ENCODE assay signal across 8 cellular contexts in genomic region chr17:40251576-40251975, GRCh38. TPM values are rescaled to one million over a fixed set of nuclear protein-coding genes. Genes with fewer than 3 reads are reported as not detected.
A peak's percentile ranks its signal among the peaks of the same experiment; 100 is the strongest.
DNase-seq lines count a peak whose midpoint lies in the region; TF ChIP-seq lines count a peak whose summit lies in the region.

No MANE protein-coding gene starts in this region.

- H3K36me3 ChIP-seq in ACC112 (ENCODE audit: insufficient read depth, low read length) (0 out of 2 replicates have a peak, but pooled peaks cover 5% of the 10 kb centered on the region), mammary epithelial cell (ENCODE audit: insufficient read depth, low read length) (no peaks in the 10 kb centered on the region)

- H3K27me3 ChIP-seq in ACC112 (ENCODE audit: insufficient read depth, low read length) (no peaks in the 10 kb centered on the region), mammary epithelial cell (ENCODE audit: insufficient read depth, low read length) (no peaks in the 10 kb centered on the region)

- intact Hi-C loops in mammary epithelial cell (cut with micrococcal nuclease) = no loop called here

- CTCF ChIA-PET in mammary epithelial cell (lab: Charles Lee; ENCODE audit: low non-redundant PET) = no interaction called here

- H2AFZ ChIP-seq in ACC112 (ENCODE audit: low read length, unreplicated experiment) (no peak overlapping the region), mammary epithelial cell (ENCODE audit: low read depth, low read length) (no peak overlapping the region)

- no TSS peak for BruUV-seq in mammary epithelial cell (replicated peaks; lab: Mats Ljungman, UMichigan)

- H3K4me3 ChIP-seq in ACC112 (ENCODE audit: low read depth, low read length) = no peak overlapping the region
- no peak overlapping the region for H3K4me3 ChIP-seq in mammary epithelial cell (replicated peaks in 1 of 3; ENCODE audit: insufficient read depth in 1 of 3, low read depth in 2 of 3, low read length in 3 of 3)

- DNase-seq in Kasumi-1 (lab: John Stamatoyannopoulos, UW) = peak; percentile 2 to 4
- peak; percentile 78 for DNase-seq in mammary epithelial cell
- DNase-seq in lung microvascular endothelial cell (ENCODE audit: low read depth in 2 of 2) = peak; percentile 81 to 89
- DNase-seq in NCI-H2107 (lab: John Stamatoyannopoulos, UW) = no peak
- no peak for DNase-seq in MV-4-11 (lab: John Stamatoyannopoulos, UW)
- no peak for DNase-seq in DMS 273 treated with DMSO at 0.1 percent for 48 hours (lab: John Stamatoyannopoulos, UW)
- DNase-seq in globus pallidus (ENCODE audit: low spot score) = no peak

- peaks cover 5% of the 10 kb centered on the region for H4K20me1 ChIP-seq in mammary epithelial cell (ENCODE audit: insufficient read depth, low read length)

- H3K4me1 ChIP-seq in ACC112 (ENCODE audit: control insufficient read depth, insufficient read depth, low read length, unreplicated experiment) (peaks cover 13% of the 10 kb centered on the region), mammary epithelial cell (ENCODE audit: insufficient read depth, low read length) (peaks cover 11% of the 10 kb centered on the region)

- H3K79me2 ChIP-seq in ACC112 (ENCODE audit: control insufficient read depth, insufficient read depth, low read length, unreplicated experiment) (peaks cover 45% of the 10 kb centered on the region), mammary epithelial cell (ENCODE audit: insufficient read depth, low read length) (peaks cover 89% of the 10 kb centered on the region)

- H3K27ac ChIP-seq in ACC112 (ENCODE audit: low read depth, low read length) = peak overlapping the region; percentile 89
- H3K27ac ChIP-seq in mammary epithelial cell (ENCODE audit: insufficient read depth, low read depth, low read length) = peak overlapping the region; percentile 35

- dilution Hi-C loops in mammary epithelial cell (cut with HindIII; ENCODE audit: low sequenced_read_pairs) = no loop called here

- no peak overlapping the region for H3K4me2 ChIP-seq in mammary epithelial cell (ENCODE audit: insufficient read depth, low read depth, low read length)

- peak overlapping the region; percentile 23 for H3K9ac ChIP-seq in mammary epithelial cell (ENCODE audit: insufficient read depth, low read length)

- in situ Hi-C loops in mammary epithelial cell (cut with MboI; ENCODE audit: low sequenced_read_pairs in 2 of 2) = no loop called here

- H3K9me3 ChIP-seq in mammary epithelial cell (replicated peaks; ENCODE audit: insufficient read depth, low read length) = no peaks in the 10 kb centered on the region

- no peak for TF ChIP-seq CTCF in mammary epithelial cell (conservative IDR thresholded peaks at IDR 0.05 in 1 of 2, IDR thresholded peaks at IDR 0.05 in 1 of 2; ENCODE audit: extremely low read depth in 1 of 2, insufficient read depth in 1 of 2, low read depth in 1 of 2, low read length in 2 of 2)

RNA-seq across cellular contexts. Expression of gene WIPF2, which starts 32.5 kb away (rescaled TPM):
- total RNA-seq in mammary epithelial cell = 10 to 100 TPM in 1 of 2 donors, 1 to 10 TPM in 1; 8.8 to 33.2 TPM
- polyA plus RNA-seq in mammary epithelial cell = 9.1 TPM
- polyA minus RNA-seq in mammary epithelial cell = 14.9 TPM
- 4.8 and 6.2 TPM in 2 replicates for total RNA-seq in lung microvascular endothelial cell

RNA-seq across cellular contexts. Expression of gene CDC6, which starts 36.1 kb away (rescaled TPM):
- 10 to 100 TPM in 1 of 2 donors, 1 to 10 TPM in 1; 5.2 to 61.8 TPM for total RNA-seq in mammary epithelial cell
- polyA plus RNA-seq in mammary epithelial cell = 53.9 TPM
- polyA minus RNA-seq in mammary epithelial cell = 22.7 TPM
- total RNA-seq in lung microvascular endothelial cell = 3.8 and 8.3 TPM in 2 replicates

RNA-seq across cellular contexts. Expression of gene RARA, which starts 57.4 kb away (rescaled TPM):
- total RNA-seq in mammary epithelial cell = 10 to 100 TPM; 12.7 to 26.6 TPM
- 6.9 TPM for polyA plus RNA-seq in mammary epithelial cell
- 18.5 TPM for polyA minus RNA-seq in mammary epithelial cell
- total RNA-seq in lung microvascular endothelial cell = 5.4 and 6.0 TPM in 2 replicates

Comparison
In these comparisons a context has a peak if more than half of its experiments do, and no peak if none do; other contexts are left out.
1. DNase-seq: peak in Kasumi-1 (2 of 2), mammary epithelial cell (single experiment) and lung microvascular endothelial cell (2 of 2); none in NCI-H2107 (single experiment), MV-4-11 (single experiment), DMS 273 treated with DMSO at 0.1 percent for 48 hours (single experiment) and globus pallidus (single experiment).